Comparison of ENCODE assay signal across 10 cellular contexts in the genomic region with DNA sequence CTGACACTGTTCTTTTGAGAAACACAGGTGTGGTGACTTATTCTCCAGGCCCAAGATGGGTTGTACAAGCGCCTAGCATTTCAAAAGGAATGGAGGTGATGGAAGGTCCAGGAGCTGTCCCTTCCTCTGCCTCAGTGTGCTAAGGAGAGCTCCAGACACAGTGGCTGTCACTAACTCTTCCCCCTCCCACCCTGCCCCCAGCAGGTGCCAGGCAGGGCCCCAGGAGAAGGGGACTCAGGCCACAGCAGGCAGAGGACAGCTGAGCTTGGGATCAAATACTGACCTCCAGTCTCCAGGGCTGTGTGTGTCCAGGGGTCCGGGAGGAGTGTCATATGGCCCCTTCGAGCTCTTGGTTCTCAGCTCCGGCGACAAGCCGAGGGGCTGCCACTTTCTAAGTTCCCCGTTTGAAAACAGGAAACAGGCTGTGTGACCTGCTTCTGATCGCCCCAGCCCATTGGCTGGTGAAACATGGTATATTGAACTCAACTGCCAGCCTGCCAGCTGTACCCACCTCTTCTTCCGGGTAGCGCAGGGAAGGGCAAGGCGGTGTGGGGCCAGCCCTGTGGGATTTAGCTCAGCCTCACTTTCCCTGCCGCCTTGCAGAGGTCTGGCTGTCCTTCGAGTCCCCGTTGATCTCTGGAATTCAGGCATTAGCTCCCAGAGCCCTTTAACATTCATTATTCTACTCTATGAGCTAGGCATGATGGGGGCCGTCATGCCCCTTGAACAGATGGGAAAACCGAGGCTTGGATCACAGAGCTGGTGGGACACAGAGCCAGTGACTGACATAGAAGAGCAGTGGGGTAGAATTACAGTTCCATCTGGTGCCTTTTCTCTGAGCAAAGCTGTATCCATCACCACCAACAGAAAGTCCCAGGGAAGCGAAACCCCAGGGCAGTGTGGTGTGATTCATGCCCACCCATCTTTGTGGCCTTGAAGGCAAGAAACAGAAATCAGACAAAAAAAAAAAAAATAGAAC. TPM values are rescaled to one million over a fixed set of nuclear protein-coding genes. Genes with fewer than 3 reads are reported as not detected.
DNase-seq lines count a peak whose midpoint lies in the region; ATAC-seq and TF ChIP-seq lines count a peak whose summit lies in the region.
"Had no signal": no experiment of that assay in that cellular context is flagged by ENCODE, and none has a peak within 500 bp of the region (broad histone marks: within the 10 kb centered on the region; RNA-seq: fewer than 3 reads in every experiment).

A gene with protein sequence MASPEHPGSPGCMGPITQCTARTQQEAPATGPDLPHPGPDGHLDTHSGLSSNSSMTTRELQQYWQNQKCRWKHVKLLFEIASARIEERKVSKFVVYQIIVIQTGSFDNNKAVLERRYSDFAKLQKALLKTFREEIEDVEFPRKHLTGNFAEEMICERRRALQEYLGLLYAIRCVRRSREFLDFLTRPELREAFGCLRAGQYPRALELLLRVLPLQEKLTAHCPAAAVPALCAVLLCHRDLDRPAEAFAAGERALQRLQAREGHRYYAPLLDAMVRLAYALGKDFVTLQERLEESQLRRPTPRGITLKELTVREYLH (minus strand): TSS at position 406 of the 979 bp plus-strand sequence. CDS start 3,786 bp downstream, outside the sequence.

- no peaks in the 10 kb centered on the region for H3K79me2 ChIP-seq in DOHH2 (ENCODE audit: control insufficient read depth, low read length)
- no peaks in the 10 kb centered on the region for H3K79me2 ChIP-seq in PC-3 (ENCODE audit: low read length)

- H2AFZ ChIP-seq in PC-3 (ENCODE audit: low read length): no peak within 1 kb of the TSS

- H3K27me3 ChIP-seq in DOHH2 (ENCODE audit: control insufficient read depth, low read length) (no peaks in the 10 kb centered on the region), PC-3 (ENCODE audit: low read length) (no peaks in the 10 kb centered on the region)

- H3F3A ChIP-seq in DOHH2 (ENCODE audit: control insufficient read depth, insufficient read depth) (no peaks in the 10 kb centered on the region), PC-3 (ENCODE audit: low read length, unreplicated experiment) (no peaks in the 10 kb centered on the region)

- H3K4me2 ChIP-seq in DOHH2 (ENCODE audit: low read length) (peak within 1 kb of the TSS; percentile 56), PC-3 (ENCODE audit: low read length) (no peak within 1 kb of the TSS)

- H3K4me1 ChIP-seq in DOHH2 (ENCODE audit: control insufficient read depth, low read length) (peaks cover 20% of the 10 kb centered on the region), PC-3 (ENCODE audit: insufficient read depth, low read length) (no peaks in the 10 kb centered on the region)

- CTCF ChIA-PET in PC-3 (lab: Charles Lee): no interaction called here

- TF ChIP-seq CTCF in DOHH2 (IDR thresholded peaks at IDR 0.05; ENCODE audit: low read depth, low read length, poor library complexity, severe bottlenecking) (no peak), NB4 (IDR thresholded peaks at IDR 0.05; ENCODE audit: low read depth, low read length) (no peak), PC-3 (conservative IDR thresholded peaks at IDR 0.05; ENCODE audit: low read depth, low read length) (no peak)

- peak; percentile 54 for TF ChIP-seq POLR2A in NB4 (IDR thresholded peaks at IDR 0.05; ENCODE audit: extremely low read depth, insufficient read length)

- H3K9me2 ChIP-seq in DOHH2 (replicated peaks; ENCODE audit: control insufficient read depth, low read length) (no peaks in the 10 kb centered on the region), PC-3 (replicated peaks; ENCODE audit: low read length) (no peaks in the 10 kb centered on the region)

- POLR2A ChIA-PET in PC-3 (lab: Charles Lee; ENCODE audit: unreplicated experiment): no interaction called here

- intact Hi-C loops in PC-3 (cut with micrococcal nuclease): no loop called here

- BruUV-seq in PC-3 (replicated peaks; lab: Mats Ljungman, UMichigan): no TSS peak

- peak; percentile 90 for DNase-seq in NB4 (ENCODE audit: low read depth)
- peak; percentile 69 to 74 for DNase-seq in activated T-cell treated with anti-CD3 and anti-CD28 coated beads, Interleukin-2, amount 50 U/mL, for 48 hours
- peak; percentile 89 for DNase-seq in mesenteric fat pad (ENCODE audit: low spot score)
- no peak for DNase-seq in DMS153 treated with DMSO at 0.1 percent for 48 hours (lab: John Stamatoyannopoulos, UW; ENCODE audit: unreplicated experiment)
- DNase-seq in PC-3: no peak
- no peak for DNase-seq in dedifferentiated amniotic fluid mesenchymal stem cell (ENCODE audit: extremely low spot score)

- no peaks in the 10 kb centered on the region for H3K9me3 ChIP-seq in DOHH2 (ENCODE audit: control insufficient read depth, insufficient read depth, low read length)
- no peaks in the 10 kb centered on the region for H3K9me3 ChIP-seq in PC-3 (ENCODE audit: low read length)

- no peak within 1 kb of the TSS for H3K27ac ChIP-seq in DOHH2 (ENCODE audit: low read depth, low read length)
- no peak within 1 kb of the TSS for H3K27ac ChIP-seq in PC-3 (ENCODE audit: low read length)

- ATAC-seq in GM21528 (IDR thresholded peaks at IDR 0.05; ENCODE audit: low FRiP score, unreplicated experiment) (peak; percentile 62), PC-3 (no peak)

- no peak within 1 kb of the TSS for H3K9ac ChIP-seq in PC-3 (ENCODE audit: low read length)

- H4K20me1 ChIP-seq in DOHH2 (ENCODE audit: control insufficient read depth, insufficient read depth, low read depth, low read length): no peaks in the 10 kb centered on the region
- H4K20me1 ChIP-seq in PC-3 (ENCODE audit: low read length): no peaks in the 10 kb centered on the region

- no peaks in the 10 kb centered on the region for H3K36me3 ChIP-seq in DOHH2 (ENCODE audit: control insufficient read depth, low read length)
- H3K36me3 ChIP-seq in PC-3 (ENCODE audit: low read depth, low read length): no peaks in the 10 kb centered on the region

- H3K4me3 ChIP-seq in DOHH2 (ENCODE audit: low read length): peak within 1 kb of the TSS; percentile 64
- peak within 1 kb of the TSS; percentile 84 for H3K4me3 ChIP-seq in NB4 (ENCODE audit: low read depth, low read length)
- H3K4me3 ChIP-seq in PC-3 (ENCODE audit: low read length): no peak within 1 kb of the TSS

RNA-seq across cellular contexts. Expression of the gene that starts here (rescaled TPM):
- 3.6 TPM for total RNA-seq in mesenteric fat pad
- total RNA-seq in PC-3 (2014; rRNA removed): not detected in 2 replicates
- total RNA-seq: astrocyte, renal cortical epithelial cell had no signal

Comparison
In these comparisons a context has a peak if more than half of its experiments do, and no peak if none do; other contexts are left out.
1. DNase-seq: peak in NB4 (single experiment), activated T-cell treated with anti-CD3 and anti-CD28 coated beads, Interleukin-2, amount 50 U/mL, for 48 hours (2 of 2) and mesenteric fat pad (single experiment); none in DMS153 treated with DMSO at 0.1 percent for 48 hours (single experiment), PC-3 (single experiment) and dedifferentiated amniotic fluid mesenchymal stem cell (single experiment).